8 cellular contexts compared by ENCODE assay signal in the genomic region with DNA sequence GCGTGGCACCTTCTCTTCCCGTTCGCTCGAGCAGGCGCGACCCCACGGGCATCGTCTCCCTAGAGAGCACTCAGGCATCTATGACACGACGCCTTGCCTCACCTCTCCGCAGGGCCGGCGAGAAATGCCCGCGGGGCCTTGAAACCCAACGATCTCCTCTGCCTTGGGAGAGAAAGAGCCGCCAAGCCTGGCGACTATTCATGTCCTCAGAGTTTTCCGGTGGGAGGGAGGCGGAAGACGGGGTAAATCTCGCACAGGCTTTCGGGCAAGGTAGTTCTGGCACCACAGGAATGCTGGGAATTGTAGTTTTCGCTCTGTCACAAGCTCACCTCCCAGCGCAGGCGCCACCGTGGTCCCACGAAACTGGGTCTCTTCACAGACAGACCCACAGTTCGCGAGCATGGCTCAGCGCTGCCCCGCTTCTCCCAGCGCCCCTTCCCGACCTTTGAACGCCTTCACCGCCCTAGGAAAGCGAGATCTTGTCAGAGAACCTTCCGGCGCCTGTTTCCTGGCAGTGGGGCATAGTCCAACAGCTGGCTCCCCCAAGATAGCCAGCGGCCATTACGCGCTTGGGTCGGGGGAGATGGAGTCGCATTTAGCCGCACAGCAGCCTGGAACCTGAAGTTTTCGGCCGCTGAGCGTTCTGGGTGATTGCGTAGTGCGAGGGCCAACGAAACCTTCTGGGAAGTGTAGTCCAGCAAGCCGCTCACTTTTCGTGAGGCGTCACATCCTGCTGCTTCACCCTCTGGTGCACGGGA. TPM values are rescaled to one million over a fixed set of nuclear protein-coding genes. Genes with fewer than 3 reads are reported as not detected.
DNase-seq lines count a peak whose midpoint lies in the region; ATAC-seq, FAIRE-seq and TF ChIP-seq lines count a peak whose summit lies in the region.

A gene with protein sequence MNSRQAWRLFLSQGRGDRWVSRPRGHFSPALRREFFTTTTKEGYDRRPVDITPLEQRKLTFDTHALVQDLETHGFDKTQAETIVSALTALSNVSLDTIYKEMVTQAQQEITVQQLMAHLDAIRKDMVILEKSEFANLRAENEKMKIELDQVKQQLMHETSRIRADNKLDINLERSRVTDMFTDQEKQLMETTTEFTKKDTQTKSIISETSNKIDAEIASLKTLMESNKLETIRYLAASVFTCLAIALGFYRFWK (minus strand): TSS at position 597 of the 758 bp plus-strand sequence. CDS start 395 bp downstream, at position 202.

- no peaks in the 10 kb centered on the region for H3K36me3 ChIP-seq in BE2C

- DNase-seq in BE2C, result peak; percentile 95
- peak; percentile 70 for DNase-seq in GM19239 (ENCODE audit: insufficient read length, low spot score)
- DNase-seq in NCI-H524 treated with DMSO at 0.1 percent for 48 hours (lab: John Stamatoyannopoulos, UW), result peak; percentile 74
- peak; percentile 90 to 92 for DNase-seq in activated CD4-positive, alpha-beta T cell treated with anti-CD3 and anti-CD28 coated beads for 4 hours
- peak; percentile 95 for DNase-seq in kidney glomerular epithelial cell (lab: John Stamatoyannopoulos, UW)
- peak; percentile 73 to 74 for DNase-seq in stimulated activated CD4-positive, alpha-beta T cell treated with anti-CD3 and anti-CD28 coated beads, Interleukin-1b, Interleukin-23, amount 100 ng/mL, for 1 hour (ENCODE audit: low read depth in 2 of 2)

- peak; percentile 97 for FAIRE-seq in GM19239 (lab: Jason Lieb, UNC)

- H3K27ac ChIP-seq in cingulate gyrus (ENCODE audit: low read depth, low read length), result peak within 1 kb of the TSS; percentile 96

- no peaks in the 10 kb centered on the region for H3K4me1 ChIP-seq in BE2C

- peak; percentile 46; the same call in 1 of the 2 replicates for TF ChIP-seq CTCF in BE2C (IDR thresholded peaks at IDR 0.05; ENCODE audit: low read depth, low read length)

- peak within 1 kb of the TSS; percentile 93 for H3K4me3 ChIP-seq in BE2C (ENCODE audit: low read depth, low read length)

- no peaks in the 10 kb centered on the region for H3K27me3 ChIP-seq in BE2C

- peak; percentile 88 for ATAC-seq in HG03457 (IDR thresholded peaks at IDR 0.05; ENCODE audit: unreplicated experiment)

- H3K9me3 ChIP-seq in BE2C, result no peaks in the 10 kb centered on the region

RNA-seq across cellular contexts. Expression of the gene that starts here (rescaled TPM):
- 16.5 TPM for polyA plus RNA-seq in BE2C (2012; ENCODE audit: insufficient read depth, insufficient read length, low read depth)

Comparison
In these comparisons a context has a peak if more than half of its experiments do, and no peak if none do; other contexts are left out.
1. Peak in every context shown above with its lines: DNase-seq, ATAC-seq, H3K4me3 ChIP-seq and H3K27ac ChIP-seq.